ENCODE assay signal across 20 cellular contexts in genomic region chr3:24428470-24428869, GRCh38.
DNase-seq lines count a peak whose midpoint lies in the region; FAIRE-seq and TF ChIP-seq lines count a peak whose summit lies in the region.
"Had no signal": no experiment of that assay in that cellular context is flagged by ENCODE, and none has a peak within 500 bp of the region (broad histone marks: within the 10 kb centered on the region; RNA-seq: fewer than 3 reads in every experiment).

No MANE protein-coding gene starts in this region.

- H3K27ac ChIP-seq in BLaER1 treated with 17β-estradiol and CSF1 and Interleukin-3, amounts not matched to agents 10 nM and 100 nM: peak overlapping the region in 3 of 11 experiments; percentile 10 to 52 (median 36); a peak in 4 of 22 replicates
- no peak overlapping the region for H3K27ac ChIP-seq in H1 (ENCODE audit: low read depth, low read length)

- TF ChIP-seq POLR2A in H1 (IDR thresholded peaks at IDR 0.05; ENCODE audit: control extremely low read depth in 1 of 2, low read depth in 2 of 2, low read length in 2 of 2): no peak

- TF ChIP-seq EP300 in H1 (IDR thresholded peaks at IDR 0.05; ENCODE audit: borderline replicate concordance in 1 of 2, low read depth in 2 of 2, low read length in 2 of 2): no peak

- H3K18ac ChIP-seq in H1 (ENCODE audit: extremely low read depth, low read length): no peak overlapping the region

- peaks cover 0 to 23% (median 2%) of the 10 kb centered on the region in 10 experiments; a peak in 10 of 20 replicates for H3K4me1 ChIP-seq in BLaER1 treated with 17β-estradiol and CSF1 and Interleukin-3, amounts not matched to agents 10 nM and 100 nM
- no peaks in the 10 kb centered on the region for H3K4me1 ChIP-seq in H1 (replicated peaks in 1 of 4; ENCODE audit: control insufficient read depth in 3 of 4, insufficient read depth in 4 of 4, low read length in 3 of 4)

- no peak overlapping the region for H2AK5ac ChIP-seq in H1 (ENCODE audit: low read depth, low read length)

- H3K14ac ChIP-seq in H1 (ENCODE audit: insufficient read length): no peak overlapping the region

- H3K79me1 ChIP-seq in H1 (ENCODE audit: low read depth, low read length): no peaks in the 10 kb centered on the region

- no peak overlapping the region for H4K91ac ChIP-seq in H1 (replicated peaks; ENCODE audit: insufficient read length, low read length)

- H3K4ac ChIP-seq in H1 (replicated peaks; ENCODE audit: insufficient read length, low read depth, low read length): no peak overlapping the region

- CTCF ChIA-PET in H1 (lab: Charles Lee; ENCODE audit: partially characterized antibody): no interaction called here

- H3K36me3 ChIP-seq in BLaER1 treated with 17β-estradiol and CSF1 and Interleukin-3, amounts not matched to agents 10 nM and 100 nM: no peaks in the 10 kb centered on the region
- H3K36me3 ChIP-seq in H1 (ENCODE audit: control insufficient read depth in 2 of 4, insufficient read depth in 4 of 4, low read length in 3 of 4) (no peaks in the 10 kb centered on the region), MG63 (no peaks in the 10 kb centered on the region)
- H3K36me3 ChIP-seq: HAP-1 had no signal

- peak overlapping the region in 6 of 11 experiments; percentile 13 to 59 (median 50); a peak in 11 of 22 replicates for H3K4me2 ChIP-seq in BLaER1 treated with 17β-estradiol and CSF1 and Interleukin-3, amounts not matched to agents 10 nM and 100 nM
- H3K4me2 ChIP-seq in H1 (ENCODE audit: insufficient read depth in 1 of 2, low read depth in 2 of 2, low read length in 2 of 2): no peak overlapping the region

- no peaks in the 10 kb centered on the region for H3K9me3 ChIP-seq in BLaER1 treated with 17β-estradiol and CSF1 and Interleukin-3, amounts not matched to agents 10 nM and 100 nM (replicated peaks in 1 of 11)
- no peaks in the 10 kb centered on the region for H3K9me3 ChIP-seq in H1 (ENCODE audit: insufficient read depth in 2 of 2, low read depth in 1 of 2, low read length in 1 of 2)
- no peaks in the 10 kb centered on the region for H3K9me3 ChIP-seq in MG63
- H3K9me3 ChIP-seq: Caco-2, HAP-1 had no signal

- H3K23ac ChIP-seq in H1 (ENCODE audit: insufficient read length): no peak overlapping the region

- FAIRE-seq in H1 (lab: Jason Lieb, UNC) (peak; percentile 63), frontal cortex (lab: Jason Lieb, UNC) (no peak)
- FAIRE-seq: GM12891, GM19239 had no signal

- no peak for TF ChIP-seq CTCF in H1 (IDR thresholded peaks at IDR 0.05; ENCODE audit: control extremely low read depth in 1 of 3, insufficient read depth in 1 of 3, low read depth in 1 of 3, low read length in 3 of 3)

- DNase-seq in MV-4-11 (lab: John Stamatoyannopoulos, UW): peak; percentile 53
- DNase-seq in H1 (ENCODE audit: low read depth in 1 of 2, low spot score in 2 of 2): no peak
- peak; percentile 17 for DNase-seq in medulla oblongata (ENCODE audit: extremely low spot score)
- no peak for DNase-seq in frontal cortex (ENCODE audit: low spot score in 2 of 2)
- DNase-seq in COLO668 (lab: John Stamatoyannopoulos, UW; ENCODE audit: unreplicated experiment): no peak
- no peak for DNase-seq in MG63
- DNase-seq in DMS53 (lab: John Stamatoyannopoulos, UW): no peak
- DNase-seq: Caco-2; CD4-positive, CD25-positive, alpha-beta regulatory T cell; Karpas-422; NCI-H1436 treated with DMSO at 0.1 percent for 48 hours; NCI-H2029; NCI-H345; NCI-H526; SIG-M5; T-helper 1 cell had no signal

- H2BK15ac ChIP-seq in H1 (ENCODE audit: low read length): no peak overlapping the region

- H4K20me1 ChIP-seq in BLaER1 treated with 17β-estradiol and CSF1 and Interleukin-3, amounts not matched to agents 10 nM and 100 nM: no peaks in the 10 kb centered on the region
- H4K20me1 ChIP-seq in H1 (replicated peaks in 1 of 2; ENCODE audit: control insufficient read depth in 1 of 2, insufficient read depth in 2 of 2, low read length in 2 of 2): no peaks in the 10 kb centered on the region

- TF ChIP-seq RAD21 in H1 (IDR thresholded peaks at IDR 0.05 in 1 of 2, conservative IDR thresholded peaks at IDR 0.05 in 1 of 2; ENCODE audit: low read depth in 2 of 2, low read length in 2 of 2): no peak

- H2BK12ac ChIP-seq in H1 (ENCODE audit: low read depth, low read length): no peak overlapping the region

- H2BK120ac ChIP-seq in H1 (replicated peaks; ENCODE audit: low read depth, low read length): no peak overlapping the region

- POLR2A ChIA-PET in H1 (lab: Charles Lee; ENCODE audit: partially characterized antibody): interaction anchor here (0.6 kb wide), 1 partner anchor 971 kb away, joined by 7 read pairs; no protein-coding TSS in a partner anchor

- H3K23me2 ChIP-seq in H1 (ENCODE audit: low read depth, low read length): no peaks in the 10 kb centered on the region

- no peaks in the 10 kb centered on the region for H3K79me2 ChIP-seq in H1 (ENCODE audit: control insufficient read depth in 1 of 2, insufficient read depth in 2 of 2, low read length in 2 of 2)

- no peak overlapping the region for H2BK20ac ChIP-seq in H1 (ENCODE audit: low read length)

- 91% methylated on average over 2 of the region's 2 CpGs; no CpG with 5 or more reads in 1 of the 2 experiments for WGBS in H1 (ENCODE audit: extremely low coverage in 1 of 2, insufficient coverage in 1 of 2, insufficient read length in 1 of 2, insufficient replicate concordance in 2 of 2, low coverage in 1 of 2, low lambda C conversion rate in 2 of 2, missing lambda C conversion rate in 1 of 2), 2 experiments

- H4K8ac ChIP-seq in H1 (ENCODE audit: extremely low read depth, insufficient read depth, low read length): no peak overlapping the region

- no peak overlapping the region for H2AFZ ChIP-seq in H1 (ENCODE audit: low read length)

- H4K5ac ChIP-seq in H1 (ENCODE audit: insufficient read length, low read depth, low read length): no peak overlapping the region

- no peak overlapping the region for H3K4me3 ChIP-seq in BLaER1 treated with 17β-estradiol and CSF1 and Interleukin-3, amounts not matched to agents 10 nM and 100 nM
- no peak overlapping the region for H3K4me3 ChIP-seq in H1 (ENCODE audit: extremely low read depth in 1 of 4, insufficient read depth in 2 of 4, low read depth in 3 of 4, low read length in 4 of 4)
- no peak overlapping the region for H3K4me3 ChIP-seq in MG63
- H3K4me3 ChIP-seq: HAP-1 had no signal

- H3K27me3 ChIP-seq in BLaER1 treated with 17β-estradiol and CSF1 and Interleukin-3, amounts not matched to agents 10 nM and 100 nM: no peaks in the 10 kb centered on the region
- H3K27me3 ChIP-seq in H1 (replicated peaks in 1 of 4; ENCODE audit: control insufficient read depth in 3 of 4, extremely low read depth in 1 of 4, insufficient read depth in 3 of 4, low read length in 3 of 4): no peaks in the 10 kb centered on the region
- H3K27me3 ChIP-seq in MG63: no peaks in the 10 kb centered on the region

- H3K56ac ChIP-seq in H1 (replicated peaks; ENCODE audit: insufficient read length, low read depth, low read length): no peak overlapping the region

- no peak overlapping the region for H2BK5ac ChIP-seq in H1 (ENCODE audit: low read depth, low read length)

- no peak overlapping the region for H3K9ac ChIP-seq in BLaER1 treated with 17β-estradiol and CSF1 and Interleukin-3, amounts not matched to agents 10 nM and 100 nM
- H3K9ac ChIP-seq in H1 (replicated peaks in 1 of 4; ENCODE audit: extremely low read depth in 1 of 4, low read depth in 3 of 4, low read length in 3 of 4): no peak overlapping the region

TF ChIP-seq in H1, 55 proteins besides CTCF, POLR2A, EP300 and RAD21:
- TF ChIP-seq RXRA (IDR thresholded peaks at IDR 0.05; ENCODE audit: insufficient read depth, low read depth, low read length): no peak
- no peak for TF ChIP-seq NRF1 (IDR thresholded peaks at IDR 0.05; ENCODE audit: low read depth, low read length)
- no peak for TF ChIP-seq YY1 (IDR thresholded peaks at IDR 0.05; ENCODE audit: low read depth, low read length)
- TF ChIP-seq KDM4A (IDR thresholded peaks at IDR 0.05; ENCODE audit: low read depth, low read length, severe bottlenecking): no peak
- TF ChIP-seq TEAD4 (IDR thresholded peaks at IDR 0.05; ENCODE audit: low read depth, low read length): no peak
- TF ChIP-seq BCL11A (IDR thresholded peaks at IDR 0.05; ENCODE audit: low read depth in 2 of 2, low read length in 2 of 2): no peak
- TF ChIP-seq PHF8 (conservative IDR thresholded peaks at IDR 0.05; ENCODE audit: low read depth, low read length): no peak
- no peak for TF ChIP-seq TAF7 (optimal IDR thresholded peaks at IDR 0.05; ENCODE audit: borderline replicate concordance, low read depth, low read length)
- no peak for TF ChIP-seq CHD1 (IDR thresholded peaks at IDR 0.05; ENCODE audit: low read depth, low read length)
- no peak for TF ChIP-seq HDAC6 (IDR thresholded peaks at IDR 0.05; ENCODE audit: low read depth, low read length)

Comparison
In these comparisons a context has a peak if more than half of its experiments do, and no peak if none do; other contexts are left out.
1. H3K4me2 ChIP-seq: peak in BLaER1 treated with 17β-estradiol and CSF1 and Interleukin-3, amounts not matched to agents 10 nM and 100 nM (6 of 11); none in H1 (0 of 2).
2. DNase-seq: peak in MV-4-11 (single experiment) and medulla oblongata (single experiment); none in H1 (0 of 2), frontal cortex (0 of 2), COLO668 (single experiment), MG63 (single experiment) and DMS53 (single experiment).